9 cellular contexts compared by ENCODE assay signal in the genomic region with DNA sequence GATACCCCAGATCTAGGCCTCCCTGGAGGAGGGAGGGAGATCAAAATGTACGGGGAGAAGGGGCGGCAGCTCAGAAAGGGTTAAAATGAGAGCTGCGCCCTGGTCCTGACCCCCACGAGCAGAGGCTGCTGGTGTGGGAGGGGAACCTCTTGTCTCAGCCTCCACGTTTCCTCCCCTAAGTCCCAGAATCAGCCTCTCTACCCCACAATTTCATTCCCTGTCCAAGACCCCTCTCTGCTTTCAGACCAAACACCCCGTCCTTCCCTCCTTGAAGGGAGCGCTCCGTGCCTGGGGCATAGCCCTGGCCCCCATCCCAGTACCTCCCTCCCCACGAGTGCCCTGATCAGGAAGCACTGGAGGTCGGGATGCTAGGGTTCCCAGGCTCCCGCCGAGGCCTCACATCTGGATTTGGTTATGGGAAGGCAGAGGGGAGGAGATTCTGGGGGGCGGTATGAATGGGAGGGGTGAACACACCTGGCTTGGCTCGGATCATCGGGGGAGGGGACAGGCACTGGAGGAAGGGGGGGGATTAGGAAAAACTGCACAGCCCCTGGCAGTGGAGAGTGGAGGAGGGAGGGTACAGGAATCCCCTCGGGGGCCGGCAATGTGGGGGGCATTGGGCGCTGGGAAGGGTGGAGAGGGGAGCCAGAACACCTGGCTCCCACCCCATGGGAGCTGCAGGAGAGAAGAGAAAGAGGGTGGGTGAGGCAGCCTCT. TPM values are rescaled to one million over a fixed set of nuclear protein-coding genes. Genes with fewer than 3 reads are reported as not detected.
DNase-seq lines count a peak whose midpoint lies in the region; ATAC-seq and TF ChIP-seq lines count a peak whose summit lies in the region.
"Had no signal": no experiment of that assay in that cellular context is flagged by ENCODE, and none has a peak within 500 bp of the region (broad histone marks: within the 10 kb centered on the region; RNA-seq: fewer than 3 reads in every experiment).

No MANE protein-coding gene starts in this region.

- no peak for ATAC-seq in upper lobe of left lung (ENCODE audit: low FRiP score in 2 of 2)
- ATAC-seq in GM18858 (IDR thresholded peaks at IDR 0.05; ENCODE audit: unreplicated experiment) = no peak

- peaks cover 0 to 9% (median 3%) of the 10 kb centered on the region in 4 donors for H3K27me3 ChIP-seq in upper lobe of left lung

- TF ChIP-seq CTCF in NB4 (IDR thresholded peaks at IDR 0.05; ENCODE audit: low read depth, low read length) (no peak), endothelial cell (IDR thresholded peaks at IDR 0.05; ENCODE audit: unreplicated experiment) (no peak), mesothelial cell of epicardium (IDR thresholded peaks at IDR 0.05; ENCODE audit: unreplicated experiment) (no peak), upper lobe of left lung (IDR thresholded peaks at IDR 0.05) (no peak)

- H3K36me3 Mint-ChIP-seq in endothelial cell (ENCODE audit: low read depth, unreplicated experiment) (peaks cover 41% of the 10 kb centered on the region), mesothelial cell of epicardium (peaks cover 12% of the 10 kb centered on the region)

- no peaks in the 10 kb centered on the region for H3K9me3 ChIP-seq in upper lobe of left lung

- peak; percentile 24 for DNase-seq in NB4 (ENCODE audit: low read depth)
- no peak for DNase-seq in endothelial cell (ENCODE audit: low spot score)
- no peak for DNase-seq in mesothelial cell of epicardium (ENCODE audit: low spot score in 2 of 2, unreplicated experiment in 2 of 2)
- no peak for DNase-seq in upper lobe of left lung
- no peak for DNase-seq in NCI-H526 treated with DMSO at 0.1 percent for 48 hours (lab: John Stamatoyannopoulos, UW)
- no peak for DNase-seq in activated effector memory CD4-positive, alpha-beta T cell treated with anti-CD3 and anti-CD28 coated beads, Interleukin-2, amount 50 U/mL, for 16 hours
- DNase-seq: central memory CD4-positive, alpha-beta T cell; stimulated activated naive B cell treated with anti-CD40 and anti-IgM and Interleukin-4, amounts not matched to agents 10 μg/mL and 1 μg/mL and 100 μg/mL, for 72 hours had no signal

- H3K27me3 Mint-ChIP-seq in endothelial cell (ENCODE audit: unreplicated experiment) (peaks cover 15% of the 10 kb centered on the region), mesothelial cell of epicardium (ENCODE audit: low read depth) (no peaks in the 10 kb centered on the region)

- H3K4me3 Mint-ChIP-seq in endothelial cell (ENCODE audit: unreplicated experiment) (peak overlapping the region; percentile 100), mesothelial cell of epicardium (peak overlapping the region; percentile 97)
- H3K4me3 Mint-ChIP-seq: stimulated activated naive B cell treated with anti-CD40 and anti-IgM and Interleukin-4, amounts not matched to agents 10 μg/mL and 1 μg/mL and 100 μg/mL, for 72 hours had no signal

- peak overlapping the region; percentile 75 to 89 (median 82) for H3K27ac ChIP-seq in upper lobe of left lung

- WGBS in upper lobe of left lung, 2 donors = 42 to 53% methylated on average over 16 to 17 of the region's 18 CpGs

- TF ChIP-seq EP300 in upper lobe of left lung (IDR thresholded peaks at IDR 0.05) = no peak

- H3K4me1 ChIP-seq in upper lobe of left lung = peaks cover 34 to 54% (median 40%) of the 10 kb centered on the region in 4 donors

- H3K9me3 Mint-ChIP-seq in endothelial cell (ENCODE audit: unreplicated experiment) (peaks cover 4% of the 10 kb centered on the region), mesothelial cell of epicardium (no peaks in the 10 kb centered on the region)
- H3K9me3 Mint-ChIP-seq: stimulated activated naive B cell treated with anti-CD40 and anti-IgM and Interleukin-4, amounts not matched to agents 10 μg/mL and 1 μg/mL and 100 μg/mL, for 72 hours had no signal

- H3K36me3 ChIP-seq in upper lobe of left lung = peaks cover 11 to 43% (median 37%) of the 10 kb centered on the region in 4 donors

- H3K27ac Mint-ChIP-seq in endothelial cell (ENCODE audit: unreplicated experiment) = peak overlapping the region; percentile 84
- peak overlapping the region; percentile 66 for H3K27ac Mint-ChIP-seq in mesothelial cell of epicardium
- H3K27ac Mint-ChIP-seq: stimulated activated naive B cell treated with anti-CD40 and anti-IgM and Interleukin-4, amounts not matched to agents 10 μg/mL and 1 μg/mL and 100 μg/mL, for 72 hours had no signal

- H3K4me1 Mint-ChIP-seq in endothelial cell (ENCODE audit: unreplicated experiment) (peaks cover 31% of the 10 kb centered on the region), mesothelial cell of epicardium (peaks cover 36% of the 10 kb centered on the region)

- H3K4me3 ChIP-seq in NB4 (ENCODE audit: low read depth, low read length) (no peak overlapping the region), upper lobe of left lung (peak overlapping the region; percentile 10 to 82 (median 76))

- TF ChIP-seq POLR2A in NB4 (IDR thresholded peaks at IDR 0.05; ENCODE audit: extremely low read depth, insufficient read length) (no peak), upper lobe of left lung (IDR thresholded peaks at IDR 0.05) (no peak)

RNA-seq across cellular contexts. Expression of a gene that starts 2.7 kb away (rescaled TPM):
- total RNA-seq in endothelial cell (ENCODE audit: unreplicated experiment) = 288 TPM
- total RNA-seq in mesothelial cell of epicardium = 120 to 127 TPM (median 125 TPM) in 3 replicates
- 10 to 100 TPM; 36.7 to 96.5 (median 56.6) TPM for total RNA-seq in upper lobe of left lung

RNA-seq across cellular contexts. Expression of a gene that starts 27.9 kb away (rescaled TPM):
- total RNA-seq in endothelial cell (ENCODE audit: unreplicated experiment) (60.5 TPM), mesothelial cell of epicardium (30.9 to 39.1 TPM (median 37.5 TPM) in 3 replicates), upper lobe of left lung (10 to 100 TPM; 14.5 to 50.1 (median 43.9) TPM)

RNA-seq across cellular contexts. Expression of a gene that starts 42.5 kb away (rescaled TPM):
- 93.8 TPM for total RNA-seq in endothelial cell (ENCODE audit: unreplicated experiment)
- total RNA-seq in mesothelial cell of epicardium = 101 to 109 TPM (median 107 TPM) in 3 replicates
- 10 to 100 TPM; 17.8 to 74.3 (median 67.3) TPM for total RNA-seq in upper lobe of left lung

RNA-seq across cellular contexts. Expression of a gene that starts 50.2 kb away (rescaled TPM):
- total RNA-seq in endothelial cell (ENCODE audit: unreplicated experiment) (173 TPM), mesothelial cell of epicardium (229 to 245 TPM (median 240 TPM) in 3 replicates), upper lobe of left lung (100 to 1,000 TPM in 4 of 6 donors, 10 to 100 TPM in 2; 57.9 to 324 (median 111) TPM)
